8 cellular contexts compared by ENCODE assay signal in the genomic region with DNA sequence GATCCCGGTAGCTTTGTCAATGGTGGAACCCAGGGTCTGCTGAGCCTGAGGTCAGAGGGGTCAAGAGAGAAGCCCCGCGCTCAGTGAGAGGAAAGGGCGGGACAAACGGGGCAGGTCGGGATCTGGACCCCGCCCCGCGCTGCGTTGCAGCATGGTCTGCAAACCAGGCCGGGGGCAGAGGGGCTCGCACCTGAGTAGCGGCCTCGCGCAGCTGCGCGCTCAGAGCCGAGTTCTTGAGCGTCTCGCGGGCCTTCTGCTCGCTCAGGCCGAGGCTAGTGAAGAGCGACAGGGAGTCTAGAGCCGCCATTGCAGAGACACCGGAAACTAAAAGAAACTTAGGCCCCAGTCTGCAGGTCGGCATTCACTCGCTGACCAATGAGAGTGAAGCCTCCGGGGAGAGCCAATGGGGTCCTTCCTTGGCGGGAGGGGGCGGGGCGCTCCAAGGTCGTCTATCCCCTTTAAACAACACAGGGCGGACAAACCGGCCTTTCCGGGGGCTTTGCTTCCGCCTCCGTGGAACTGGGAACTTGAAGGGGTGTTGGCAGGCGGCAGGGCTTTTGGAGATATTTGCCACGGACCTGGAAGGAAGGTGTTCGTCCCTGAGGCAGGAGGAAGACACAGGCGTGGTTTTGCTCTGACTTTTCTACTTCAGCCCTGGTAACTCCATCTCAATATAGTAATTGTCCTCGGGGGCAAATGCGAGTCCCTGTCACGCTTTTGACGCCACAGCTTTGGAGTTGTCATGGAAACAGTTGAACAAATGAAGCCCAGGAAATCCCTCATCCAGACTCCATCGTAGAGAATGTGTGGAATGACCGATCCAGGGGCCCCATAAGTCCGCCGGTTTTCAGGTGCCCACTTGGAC. TPM values are rescaled to one million over a fixed set of nuclear protein-coding genes. Genes with fewer than 3 reads are reported as not detected.
A peak's percentile ranks its signal among the peaks of the same experiment; 100 is the strongest.
DNase-seq lines count a peak whose midpoint lies in the region; ATAC-seq and TF ChIP-seq lines count a peak whose summit lies in the region.

A gene (minus strand): TSS at position 331 of the 865 bp plus-strand sequence. CDS start 24 bp downstream, at position 307.

- peak; percentile 56 for TF ChIP-seq POLR2A in right lobe of liver (IDR thresholded peaks at IDR 0.05)

- H3K4me3 Mint-ChIP-seq in activated CD4-positive, alpha-beta memory T cell treated with anti-CD3 and anti-CD28 coated beads for 36 hours = peak within 1 kb of the TSS; percentile 99

- H3K4me3 ChIP-seq in dorsolateral prefrontal cortex = peak within 1 kb of the TSS; percentile 62 to 100 (median 91)
- peak within 1 kb of the TSS; percentile 90 to 96 (median 94) for H3K4me3 ChIP-seq in right lobe of liver

- peak in 5 of 56 donors; percentile 12 to 25 (median 23) for TF ChIP-seq CTCF in dorsolateral prefrontal cortex (IDR thresholded peaks at IDR 0.05 in 54 of 56, conservative IDR thresholded peaks at IDR 0.05 in 2 of 56; ENCODE audit: low read depth in 1 of 56, partially characterized antibody in 56 of 56)
- no peak for TF ChIP-seq CTCF in right lobe of liver (IDR thresholded peaks at IDR 0.05)

- H3K27me3 ChIP-seq in dorsolateral prefrontal cortex (no peaks in the 10 kb centered on the region), right lobe of liver (no peaks in the 10 kb centered on the region)

- H3K27ac ChIP-seq in dorsolateral prefrontal cortex = peak within 1 kb of the TSS in 54 of 59 donors; percentile 15 to 91 (median 76)
- peak within 1 kb of the TSS; percentile 37 to 68 (median 59) for H3K27ac ChIP-seq in right lobe of liver

- ATAC-seq in GM19372 (IDR thresholded peaks at IDR 0.05; ENCODE audit: low read depth, unreplicated experiment) (peak; percentile 88), HG03571 (IDR thresholded peaks at IDR 0.05; ENCODE audit: unreplicated experiment) (peak; percentile 72), right lobe of liver (peak; percentile 97 to 99 (median 98))

- POLR2A ChIA-PET in activated CD4-positive, alpha-beta memory T cell treated with anti-CD3 and anti-CD28 coated beads for 36 hours (lab: Charles Lee) = interaction anchor here (5.3 kb wide), 1 partner anchor 10 kb away, joined by 37 read pairs; a partner anchor contains a TSS

- H3K9me3 ChIP-seq in right lobe of liver = no peaks in the 10 kb centered on the region

- H3K9me3 Mint-ChIP-seq in activated CD4-positive, alpha-beta memory T cell treated with anti-CD3 and anti-CD28 coated beads for 36 hours = no peaks in the 10 kb centered on the region

- no peaks in the 10 kb centered on the region for H3K27me3 Mint-ChIP-seq in activated CD4-positive, alpha-beta memory T cell treated with anti-CD3 and anti-CD28 coated beads for 36 hours

- DNase-seq in C1 segment of cervical spinal cord (lab: John Stamatoyannopoulos, UW) = peak; percentile 51 to 93 (median 89)
- DNase-seq in NCI-H82 (lab: John Stamatoyannopoulos, UW) = peak; percentile 95
- peak; percentile 94 for DNase-seq in activated CD4-positive, alpha-beta memory T cell treated with anti-CD3 and anti-CD28 coated beads for 36 hours
- DNase-seq in dorsolateral prefrontal cortex = peak; percentile 89 to 98 (median 96)
- DNase-seq in right lobe of liver = peak; percentile 91 to 94 (median 92)
- DNase-seq in stimulated activated CD4-positive, alpha-beta T cell treated with anti-CD3 and anti-CD28 coated beads, Interleukin-4, amount 100 ng/mL, for 24 hours = peak; percentile 91

- intact Hi-C loops in activated CD4-positive, alpha-beta memory T cell treated with anti-CD3 and anti-CD28 coated beads for 36 hours (cut with micrococcal nuclease) = loop anchor here (1.0 to 5.0 kb wide), 3 partner anchors 10 to 568 kb away; a partner anchor contains a TSS
- intact Hi-C loops in dorsolateral prefrontal cortex (cut with DNase I) = loop anchor here in 1 of 2 donors (1.0 kb wide), 1 partner anchor 10 kb away; a partner anchor contains a TSS
- intact Hi-C loops in right lobe of liver (cut with DNase I) = no loop called here

- H3K36me3 Mint-ChIP-seq in activated CD4-positive, alpha-beta memory T cell treated with anti-CD3 and anti-CD28 coated beads for 36 hours = peaks cover 26% of the 10 kb centered on the region

- peaks cover 0 to 15% (median 0%) of the 10 kb centered on the region in 4 donors for H3K4me1 ChIP-seq in right lobe of liver

- CTCF ChIA-PET in activated CD4-positive, alpha-beta memory T cell treated with anti-CD3 and anti-CD28 coated beads for 36 hours (lab: Charles Lee) = interaction anchor here (0.6 to 1.6 kb wide), 4 partner anchors 9 to 344 kb away, joined by 3 to 6 read pairs (median 4); a partner anchor contains a TSS

- 0% methylated on average over 7 of the region's 50 CpGs for WGBS in right lobe of liver (ENCODE audit: insufficient coverage, low coverage, low lambda C conversion rate, missing lambda C conversion rate)

- H3K4me1 Mint-ChIP-seq in activated CD4-positive, alpha-beta memory T cell treated with anti-CD3 and anti-CD28 coated beads for 36 hours (ENCODE audit: low read depth) = peaks cover 22% of the 10 kb centered on the region

- peak within 1 kb of the TSS; percentile 87 for H3K27ac Mint-ChIP-seq in activated CD4-positive, alpha-beta memory T cell treated with anti-CD3 and anti-CD28 coated beads for 36 hours

- H3K36me3 ChIP-seq in right lobe of liver = peaks cover 0 to 49% (median 17%) of the 10 kb centered on the region in 4 donors

RNA-seq across cellular contexts. Expression of the gene that starts here (rescaled TPM):
- total RNA-seq in activated CD4-positive, alpha-beta memory T cell treated with anti-CD3 and anti-CD28 coated beads for 36 hours = 100 to 1,000 TPM; 249 to 286 TPM
- total RNA-seq in dorsolateral prefrontal cortex (100 to 1,000 TPM in 21 of 120 experiments, 10 to 100 TPM in 99; 56.5 to 123 (median 85.5) TPM), right lobe of liver (100 to 1,000 TPM in 2 of 6 experiments, 10 to 100 TPM in 4; 81.5 to 148 (median 93.5) TPM)

Comparison
In these comparisons a context has a peak if more than half of its experiments do, and no peak if none do; other contexts are left out.
1. Peak in every context shown above with its lines: DNase-seq, ATAC-seq, H3K4me3 ChIP-seq and H3K27ac ChIP-seq.